ENCODE assay signal across 17 cellular contexts in genomic region chr15:58336161-58336560, GRCh38.
"Had no signal": no experiment of that assay in that cellular context is flagged by ENCODE, and none has a peak within 500 bp of the region (broad histone marks: within the 10 kb centered on the region; RNA-seq: fewer than 3 reads in every experiment).

No MANE protein-coding gene starts in this region.

- FAIRE-seq: pancreas had no signal

- H3K27me3 ChIP-seq: heart right ventricle, pancreas, sigmoid colon, spleen had no signal

- H3K27ac Mint-ChIP-seq: activated naive CD4-positive, alpha-beta T cell treated with anti-CD3 and anti-CD28 coated beads for 36 hours; brain; endodermal cell; memory B cell; naive B cell; stimulated activated naive B cell treated with anti-CD40 and anti-IgM and Interleukin-4, amounts not matched to agents 10 μg/mL and 1 μg/mL and 100 μg/mL, for 72 hours had no signal

- H3K27me3 Mint-ChIP-seq: brain; stimulated activated naive B cell treated with anti-CD40 and anti-IgM and Interleukin-4, amounts not matched to agents 10 μg/mL and 1 μg/mL and 100 μg/mL, for 72 hours had no signal

- H3K36me3 ChIP-seq: heart right ventricle, pancreas, sigmoid colon, spleen had no signal

- H3K9me3 ChIP-seq: mucosa of descending colon, pancreas, sigmoid colon had no signal

- ATAC-seq: heart right ventricle; mucosa of descending colon; pancreas; stimulated activated naive B cell treated with anti-CD40 and anti-IgM and Interleukin-4, amounts not matched to agents 10 μg/mL and 1 μg/mL and 100 μg/mL, for 72 hours had no signal

- H3K36me3 Mint-ChIP-seq: brain, memory B cell had no signal

- H3K9me3 Mint-ChIP-seq: endodermal cell had no signal

- H3K4me3 Mint-ChIP-seq: activated naive CD4-positive, alpha-beta T cell treated with anti-CD3 and anti-CD28 coated beads for 36 hours; brain; endodermal cell; memory B cell; naive B cell; stimulated activated naive B cell treated with anti-CD40 and anti-IgM and Interleukin-4, amounts not matched to agents 10 μg/mL and 1 μg/mL and 100 μg/mL, for 72 hours had no signal

- DNase-seq: activated CD4-positive, alpha-beta T cell treated with anti-CD3 and anti-CD28 coated beads, Interleukin-2, amount 50 U/mL, for 4 hours; activated naive CD4-positive, alpha-beta T cell treated with anti-CD3 and anti-CD28 coated beads for 36 hours; activated T-cell treated with anti-CD3 and anti-CD28 coated beads, Interleukin-2, amount 50 U/mL, for 1 hour; caudate nucleus; endodermal cell; heart right ventricle; mucosa of descending colon; naive B cell; pancreas; sigmoid colon; spleen; stimulated activated CD4-positive, alpha-beta T cell treated with anti-CD3 and anti-CD28 coated beads, Interleukin-4, amount 100 ng/mL, for 4 hours; stimulated activated naive B cell treated with anti-CD40 and anti-IgM and Interleukin-4, amounts not matched to agents 10 μg/mL and 1 μg/mL and 100 μg/mL, for 72 hours; T-helper 2 cell had no signal

- H3K27ac ChIP-seq: epithelial cell of prostate, heart right ventricle, pancreas, sigmoid colon, spleen had no signal

- H3K4me3 ChIP-seq: heart right ventricle, mucosa of descending colon, pancreas, sigmoid colon, spleen had no signal
